ENCODE assay signal across 25 cellular contexts in the genomic region with DNA sequence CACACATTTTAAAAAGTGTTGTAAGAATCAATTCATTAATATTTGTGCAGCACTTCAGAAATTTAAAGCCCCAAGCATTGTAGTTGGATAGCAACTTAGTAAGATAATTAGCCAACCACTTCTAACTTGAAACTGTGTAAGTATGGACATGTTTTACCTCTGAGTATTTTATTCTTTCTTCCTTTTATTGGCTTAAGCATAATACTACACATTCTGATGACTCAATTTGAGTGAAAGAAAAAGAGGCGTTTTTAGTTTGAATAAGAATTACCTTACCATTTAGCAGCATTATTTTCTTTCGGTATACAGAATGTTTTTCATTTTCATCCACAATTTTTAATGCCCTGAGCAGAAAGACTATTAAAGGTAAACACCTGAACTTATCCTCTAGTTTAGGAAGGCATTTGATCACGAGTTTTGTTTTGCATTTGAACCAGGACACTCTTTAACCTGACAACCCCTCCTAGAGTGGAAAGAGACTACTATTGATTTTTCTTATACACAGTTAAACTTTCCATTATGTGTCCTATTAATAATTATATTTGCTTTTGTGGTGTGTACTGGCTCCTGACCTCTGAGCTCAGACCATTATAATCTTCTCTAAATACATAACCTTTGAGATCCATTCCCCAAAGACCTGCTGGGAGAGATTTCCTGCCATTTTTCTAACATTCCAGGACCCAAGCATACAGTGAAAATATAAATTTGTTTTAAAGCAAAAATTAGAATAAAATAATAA. TPM values are rescaled to one million over a fixed set of nuclear protein-coding genes. Genes with fewer than 3 reads are reported as not detected.
"Had no signal": no experiment of that assay in that cellular context is flagged by ENCODE, and none has a peak within 500 bp of the region (broad histone marks: within the 10 kb centered on the region; RNA-seq: fewer than 3 reads in every experiment).

No MANE protein-coding gene starts in this region.

- H3K27ac Mint-ChIP-seq: activated naive CD4-positive, alpha-beta T cell treated with anti-CD3 and anti-CD28 coated beads, Interleukin-2, amount 50 U/mL, for 24 hours; activated T-cell treated with anti-CD3 and anti-CD28 coated beads, Interleukin-2, amount 50 U/mL, for 72 hours; memory B cell; stimulated activated effector memory CD8-positive, alpha-beta T cell treated with anti-CD3 and anti-CD28 coated beads, Interleukin-12 subunit alpha, Interleukin-12 subunit beta, amount 100 ng/mL, for 72 hours; T-helper 2 cell treated with Interferon-gamma antibody and Interleukin-4, amounts not matched to agents 5 μg/mL and 100 μg/mL, for 36 hours had no signal

- H3K27me3 ChIP-seq: cardiac muscle cell, stomach, upper lobe of left lung had no signal

- DNase-seq: activated CD4-positive, alpha-beta T cell treated with anti-CD3 and anti-CD28 coated beads, Interleukin-2, amount 50 U/mL, for 4 hours; activated gamma-delta T cell; activated T-cell treated with anti-CD3 and anti-CD28 coated beads, Interleukin-2, amount 50 U/mL, for 72 hours; adrenal gland; dorsolateral prefrontal cortex; head of caudate nucleus; kidney; left lung; right cardiac atrium; stimulated activated CD4-positive, alpha-beta T cell treated with anti-CD3 and anti-CD28 coated beads, Interleukin-4, amount 100 ng/mL, for 1 hour; stomach; upper lobe of left lung had no signal

- H3K36me3 ChIP-seq: adrenal gland, cardiac muscle cell, left lung, prostate gland, stomach, thoracic aorta, upper lobe of left lung had no signal

- H3K27ac ChIP-seq: adrenal gland, cardiac muscle cell, dorsolateral prefrontal cortex, left lung, prostate gland, skin epidermis, stomach, thoracic aorta, upper lobe of left lung had no signal

- H3K9me3 Mint-ChIP-seq: activated naive CD4-positive, alpha-beta T cell treated with anti-CD3 and anti-CD28 coated beads, Interleukin-2, amount 50 U/mL, for 24 hours; activated T-cell treated with anti-CD3 and anti-CD28 coated beads, Interleukin-2, amount 50 U/mL, for 72 hours; memory B cell; stimulated activated effector memory CD8-positive, alpha-beta T cell treated with anti-CD3 and anti-CD28 coated beads, Interleukin-12 subunit alpha, Interleukin-12 subunit beta, amount 100 ng/mL, for 72 hours; T-helper 2 cell treated with Interferon-gamma antibody and Interleukin-4, amounts not matched to agents 5 μg/mL and 100 μg/mL, for 36 hours had no signal

- H3K36me3 Mint-ChIP-seq: activated naive CD4-positive, alpha-beta T cell treated with anti-CD3 and anti-CD28 coated beads, Interleukin-2, amount 50 U/mL, for 24 hours; memory B cell; stimulated activated effector memory CD8-positive, alpha-beta T cell treated with anti-CD3 and anti-CD28 coated beads, Interleukin-12 subunit alpha, Interleukin-12 subunit beta, amount 100 ng/mL, for 72 hours had no signal

- H3K4me3 ChIP-seq: adrenal gland, cardiac muscle cell, dorsolateral prefrontal cortex, left lung, prostate gland, skin epidermis, stomach, thoracic aorta, upper lobe of left lung had no signal

- ATAC-seq: activated T-cell treated with anti-CD3 and anti-CD28 coated beads, Interleukin-2, amount 50 U/mL, for 72 hours; left lung; right cardiac atrium; stimulated activated effector memory CD8-positive, alpha-beta T cell treated with anti-CD3 and anti-CD28 coated beads, Interleukin-12 subunit alpha, Interleukin-12 subunit beta, amount 100 ng/mL, for 72 hours had no signal

- H3K4me3 Mint-ChIP-seq: activated naive CD4-positive, alpha-beta T cell treated with anti-CD3 and anti-CD28 coated beads, Interleukin-2, amount 50 U/mL, for 24 hours; activated T-cell treated with anti-CD3 and anti-CD28 coated beads, Interleukin-2, amount 50 U/mL, for 72 hours; memory B cell; stimulated activated effector memory CD8-positive, alpha-beta T cell treated with anti-CD3 and anti-CD28 coated beads, Interleukin-12 subunit alpha, Interleukin-12 subunit beta, amount 100 ng/mL, for 72 hours; T-helper 2 cell treated with Interferon-gamma antibody and Interleukin-4, amounts not matched to agents 5 μg/mL and 100 μg/mL, for 36 hours had no signal

- H3K4me1 Mint-ChIP-seq: activated naive CD4-positive, alpha-beta T cell treated with anti-CD3 and anti-CD28 coated beads, Interleukin-2, amount 50 U/mL, for 24 hours; memory B cell; stimulated activated effector memory CD8-positive, alpha-beta T cell treated with anti-CD3 and anti-CD28 coated beads, Interleukin-12 subunit alpha, Interleukin-12 subunit beta, amount 100 ng/mL, for 72 hours had no signal

- H3K9me3 ChIP-seq: adrenal gland, left lung, prostate gland, stomach, thoracic aorta, upper lobe of left lung had no signal

- FAIRE-seq: frontal cortex, kidney, TTC549 had no signal

- H3K4me1 ChIP-seq: adrenal gland, left lung, prostate gland, stomach, upper lobe of left lung had no signal

RNA-seq across cellular contexts. Expression of gene NACA2, which starts 9.2 kb away (rescaled TPM):
- total RNA-seq: activated CD8-positive, alpha-beta memory T cell treated with anti-CD3 and anti-CD28 coated beads for 36 hours; activated T-cell treated with anti-CD3 and anti-CD28 coated beads, Interleukin-2, amount 50 U/mL, for 72 hours; adrenal gland; cardiac muscle cell; epithelial cell of proximal tubule; frontal cortex; kidney; left lung; right cardiac atrium; stomach; thoracic aorta; upper lobe of left lung had no signal
- polyA plus RNA-seq: cardiac muscle cell, neural cell, right cardiac atrium had no signal
